22 cellular contexts compared by ENCODE assay signal in the genomic region with DNA sequence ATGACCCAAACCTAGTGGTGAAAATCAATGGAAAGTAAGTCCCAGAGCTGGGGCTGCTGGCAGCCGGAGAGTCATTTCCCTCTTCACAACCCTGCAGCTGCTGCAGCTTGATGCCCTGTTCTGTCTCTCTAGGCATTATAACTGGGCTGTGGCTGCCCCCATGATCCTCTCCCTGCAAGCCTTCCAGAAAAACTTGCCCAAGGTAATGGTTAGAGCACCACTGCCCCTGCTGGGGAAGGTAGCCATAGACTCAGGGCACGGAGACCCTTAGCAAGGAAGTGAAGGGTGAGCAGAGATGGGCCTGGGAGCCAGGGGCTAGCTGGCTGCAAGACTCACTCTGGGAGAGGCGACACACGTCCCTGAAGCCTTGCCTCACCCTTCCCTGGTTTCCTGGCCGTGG. TPM values are rescaled to one million over a fixed set of nuclear protein-coding genes. Genes with fewer than 3 reads are reported as not detected.
A peak's percentile ranks its signal among the peaks of the same experiment; 100 is the strongest.
DNase-seq lines count a peak whose midpoint lies in the region; ATAC-seq, FAIRE-seq and TF ChIP-seq lines count a peak whose summit lies in the region.
"Had no signal": no experiment of that assay in that cellular context is flagged by ENCODE, and none has a peak within 500 bp of the region (broad histone marks: within the 10 kb centered on the region; RNA-seq: fewer than 3 reads in every experiment).

No MANE protein-coding gene starts in this region.

- no peak for FAIRE-seq in K562 (lab: Jason Lieb, UNC)

- CTCF ChIA-PET in IMR-90 (lab: Yijun Ruan, JAX) (no interaction called here), K562 (lab: Yijun Ruan, JAX; ENCODE audit: low intra/inter-chr PET ratio) (no interaction called here)

- no peak overlapping the region for H2AK9ac ChIP-seq in IMR-90 (replicated peaks; ENCODE audit: low read depth, low read length, poor library complexity)

- H3K9me3 ChIP-seq in right cardiac atrium (ENCODE audit: control insufficient read depth, low read length) (no peaks in the 10 kb centered on the region), right atrium auricular region (no peaks in the 10 kb centered on the region), IMR-90 (ENCODE audit: control insufficient read depth, insufficient read depth, low read length) (no peaks in the 10 kb centered on the region), K562 (replicated peaks; ENCODE audit: control insufficient read depth, insufficient read depth, low read depth, low read length) (no peaks in the 10 kb centered on the region), osteoblast (ENCODE audit: low read depth, low read length) (no peaks in the 10 kb centered on the region), H9 (ENCODE audit: control insufficient read depth, low read depth, low read length) (no peaks in the 10 kb centered on the region)
- H3K9me3 ChIP-seq: BE2C had no signal

- TF ChIP-seq RAD21 in IMR-90 (IDR thresholded peaks at IDR 0.05; ENCODE audit: low read length): no peak
- no peak for TF ChIP-seq RAD21 in K562 (CRISPR knock-in tag; conservative IDR thresholded peaks at IDR 0.05 in 1 of 2, IDR thresholded peaks at IDR 0.05 in 1 of 2)

- H4K20me1 ChIP-seq in IMR-90 (ENCODE audit: insufficient read depth, low read length): no peaks in the 10 kb centered on the region
- H4K20me1 ChIP-seq in K562 (replicated peaks; ENCODE audit: control insufficient read depth, insufficient read depth, low read length): no peaks in the 10 kb centered on the region; the same call in 1 of the 2 replicates
- no peaks in the 10 kb centered on the region for H4K20me1 ChIP-seq in osteoblast (ENCODE audit: insufficient read depth, low read length)
- no peaks in the 10 kb centered on the region for H4K20me1 ChIP-seq in H9 (ENCODE audit: control insufficient read depth, insufficient read depth, insufficient read length)

- H3K27ac Mint-ChIP-seq in H9: no peak overlapping the region
- H3K27ac Mint-ChIP-seq: CD4-positive, CD25-positive, alpha-beta regulatory T cell had no signal

- POLR2A ChIA-PET in IMR-90 (lab: Charles Lee; ENCODE audit: unreplicated experiment): no interaction called here
- POLR2A ChIA-PET in K562 (lab: Yijun Ruan, JAX): interaction anchor here (1.7 kb wide), 1 partner anchor 73 kb away, joined by 3 read pairs; no protein-coding TSS in a partner anchor

- no peaks in the 10 kb centered on the region; the same call in 1 of the 2 replicates for H3K9me1 ChIP-seq in IMR-90 (ENCODE audit: insufficient read depth, low read length)
- H3K9me1 ChIP-seq in K562 (ENCODE audit: control insufficient read depth, insufficient read depth, low read length): no peaks in the 10 kb centered on the region

- dilution Hi-C loops in IMR-90 (cut with HindIII; ENCODE audit: low sequenced_read_pairs, unreplicated experiment): no loop called here

- no peak overlapping the region for H3K23ac ChIP-seq in IMR-90 (ENCODE audit: low read depth, low read length)
- no peak overlapping the region for H3K23ac ChIP-seq in H9 (ENCODE audit: insufficient read length, low read depth, low read length)

- ATAC-seq in right cardiac atrium (no peak), IMR-90 (ENCODE audit: low read depth) (no peak), K562 (peak; percentile 28; the same call in 1 of the 3 replicates)

- no peaks in the 10 kb centered on the region for H3K79me1 ChIP-seq in IMR-90 (ENCODE audit: low read depth in 1 of 2, low read length in 2 of 2)
- H3K79me1 ChIP-seq in H9 (ENCODE audit: insufficient read depth, low read depth, low read length, poor library complexity, severe bottlenecking): no peaks in the 10 kb centered on the region

- H4K8ac ChIP-seq in IMR-90 (ENCODE audit: low read depth in 2 of 2, low read length in 2 of 2) (no peak overlapping the region), H9 (replicated peaks; ENCODE audit: insufficient read length, low read depth, low read length) (no peak overlapping the region)

- H2AFZ ChIP-seq in IMR-90 (replicated peaks; ENCODE audit: low read length, poor library complexity) (no peak overlapping the region), K562 (ENCODE audit: low read depth, low read length) (no peak overlapping the region), osteoblast (ENCODE audit: low read length) (no peak overlapping the region), H9 (ENCODE audit: low read length) (no peak overlapping the region)

- H3K4me1 ChIP-seq in right cardiac atrium (ENCODE audit: control insufficient read depth, insufficient read depth, low read length) (no peaks in the 10 kb centered on the region), right atrium auricular region (no peaks in the 10 kb centered on the region), IMR-90 (ENCODE audit: control insufficient read depth, insufficient read depth, low read length) (peaks cover 4% of the 10 kb centered on the region; the same call in 1 of the 2 replicates), K562 (replicated peaks in 1 of 2; ENCODE audit: control insufficient read depth in 2 of 2, insufficient read depth in 2 of 2, low read length in 2 of 2) (peaks cover 0 to 3% of the 10 kb centered on the region in 2 experiments; a peak in 1 of 5 replicates), osteoblast (ENCODE audit: insufficient read depth, low read length) (no peaks in the 10 kb centered on the region), H9 (ENCODE audit: insufficient read depth, low read length) (no peaks in the 10 kb centered on the region)
- H3K4me1 ChIP-seq: BE2C had no signal

- no peak overlapping the region for H4K5ac ChIP-seq in IMR-90 (ENCODE audit: low read depth, low read length)
- no peak overlapping the region for H4K5ac ChIP-seq in H9 (ENCODE audit: insufficient read length, low read depth, low read length)

- H3K4me2 ChIP-seq in IMR-90 (ENCODE audit: low read depth, low read length) (no peak overlapping the region), K562 (ENCODE audit: insufficient read depth, low read length) (no peak overlapping the region), osteoblast (ENCODE audit: insufficient read depth, low read length) (no peak overlapping the region), H9 (ENCODE audit: insufficient read depth, insufficient read length, low read length) (no peak overlapping the region)

- H2BK15ac ChIP-seq in IMR-90 (ENCODE audit: low read depth, low read length) (no peak overlapping the region), H9 (ENCODE audit: low read depth, low read length) (no peak overlapping the region)

- TF ChIP-seq EP300 in K562 (IDR thresholded peaks at IDR 0.05; ENCODE audit: low read length): no peak

- BruUV-seq in IMR-90 (replicated peaks; lab: Mats Ljungman, UMichigan) (no TSS peak), K562 (replicated peaks; lab: Mats Ljungman, UMichigan) (no TSS peak)

- H2BK120ac ChIP-seq in IMR-90 (ENCODE audit: low read depth, low read length): no peak overlapping the region
- no peak overlapping the region for H2BK120ac ChIP-seq in H9 (ENCODE audit: low read depth, low read length, poor library complexity, severe bottlenecking)

- 82% methylated on average over 5 of the region's 5 CpGs for WGBS in right cardiac atrium
- 72% methylated on average over 3 of the region's 5 CpGs; no CpG with 5 or more reads in 1 of the 2 experiments for WGBS in IMR-90 (ENCODE audit: extremely low coverage in 2 of 2, insufficient read length in 1 of 2), 2 experiments
- WGBS in K562 (ENCODE audit: insufficient coverage, low coverage, missing lambda C conversion rate): 51% methylated on average over 5 of the region's 5 CpGs
- no CpG with 5 or more reads among the region's 5 CpGs for WGBS in H9 (ENCODE audit: extremely low coverage, insufficient read length, low lambda C conversion rate)

- H3K23me2 ChIP-seq in H9 (ENCODE audit: insufficient read length, low read depth, low read length, poor library complexity, severe bottlenecking): no peaks in the 10 kb centered on the region

- H3K14ac ChIP-seq in IMR-90 (replicated peaks; ENCODE audit: low read depth, low read length): 0 out of 2 replicates have a peak overlapping the region, but pooled peaks have one; percentile 41
- no peak overlapping the region for H3K14ac ChIP-seq in H9 (ENCODE audit: insufficient read depth, low read length)

- H3K4me1 Mint-ChIP-seq in H9: no peaks in the 10 kb centered on the region
- H3K4me1 Mint-ChIP-seq: CD4-positive, CD25-positive, alpha-beta regulatory T cell had no signal

- H3K18ac ChIP-seq in IMR-90 (ENCODE audit: low read depth, low read length) (no peak overlapping the region), H9 (ENCODE audit: insufficient read length, low read depth, low read length) (no peak overlapping the region)

- H3K36me3 ChIP-seq in right atrium auricular region: peaks cover 34% of the 10 kb centered on the region
- no peaks in the 10 kb centered on the region; the same call in 1 of the 2 replicates for H3K36me3 ChIP-seq in IMR-90 (ENCODE audit: control insufficient read depth, insufficient read depth, low read length)
- H3K36me3 ChIP-seq in K562 (ENCODE audit: control insufficient read depth, insufficient read depth, low read length): peaks cover 2% of the 10 kb centered on the region; the same call in 1 of the 3 replicates
- peaks cover 11% of the 10 kb centered on the region for H3K36me3 ChIP-seq in osteoblast (ENCODE audit: insufficient read depth, low read length)
- H3K36me3 ChIP-seq: BE2C had no signal

- no peak overlapping the region for H2BK5ac ChIP-seq in IMR-90 (ENCODE audit: low read depth, low read length, poor library complexity, severe bottlenecking)
- H2BK5ac ChIP-seq in H9 (ENCODE audit: insufficient read length, low read length): no peak overlapping the region

- H3K9me3 Mint-ChIP-seq in H9: no peaks in the 10 kb centered on the region; a peak in 1 of 5 replicates
- H3K9me3 Mint-ChIP-seq: CD4-positive, CD25-positive, alpha-beta regulatory T cell had no signal

- no peaks in the 10 kb centered on the region for H3K27me3 Mint-ChIP-seq in H9 (ENCODE audit: low read depth)
- H3K27me3 Mint-ChIP-seq: CD4-positive, CD25-positive, alpha-beta regulatory T cell had no signal

- intact Hi-C loops in right cardiac atrium (cut with DNase I): no loop called here
- intact Hi-C loops in IMR-90 (cut with micrococcal nuclease): no loop called here
- intact Hi-C loops in K562 (cut with micrococcal nuclease): no loop called here

- in situ Hi-C loops in IMR-90 (cut with MboI; ENCODE audit: low sequenced_read_pairs): no loop called here
- in situ Hi-C loops in K562 (cut with MboI): no loop called here

- H3K56ac ChIP-seq in IMR-90 (ENCODE audit: extremely low read depth, insufficient read depth, low read length) (no peak overlapping the region), H9 (ENCODE audit: insufficient read length, low read depth, low read length) (no peak overlapping the region)

- TF ChIP-seq CTCF in right atrium auricular region (IDR thresholded peaks at IDR 0.05) (no peak), IMR-90 (conservative IDR thresholded peaks at IDR 0.05; ENCODE audit: low read depth, low read length) (no peak), K562 (IDR thresholded peaks at IDR 0.05 in 2 of 3, conservative IDR thresholded peaks at IDR 0.05 in 1 of 3; ENCODE audit: insufficient read depth in 2 of 3, low read depth in 1 of 3, low read length in 3 of 3) (peak in 2 of 3 experiments; percentile 2 to 21; a peak in 1 of 6 replicates), osteoblast (IDR thresholded peaks at IDR 0.05; ENCODE audit: extremely low read depth, low read depth, low read length) (no peak), H9 (conservative IDR thresholded peaks at IDR 0.05) (no peak; the same call in 2 of the 3 replicates)

- H3T11ph ChIP-seq in H9 (ENCODE audit: low read length): no peak overlapping the region

- H3K4ac ChIP-seq in IMR-90 (ENCODE audit: low read depth, low read length) (no peak overlapping the region), H9 (ENCODE audit: low read depth, low read length) (no peak overlapping the region)

- H3K79me2 ChIP-seq in K562 (ENCODE audit: control insufficient read depth, insufficient read depth, low read length) (no peaks in the 10 kb centered on the region), osteoblast (ENCODE audit: insufficient read depth, low read length) (no peaks in the 10 kb centered on the region), H9 (ENCODE audit: insufficient read depth, low read length) (no peaks in the 10 kb centered on the region)

- no peaks in the 10 kb centered on the region for H3K27me3 ChIP-seq in right cardiac atrium (ENCODE audit: control insufficient read depth, insufficient read depth)
- H3K27me3 ChIP-seq in right atrium auricular region: no peaks in the 10 kb centered on the region
- H3K27me3 ChIP-seq in IMR-90 (ENCODE audit: control insufficient read depth, insufficient read depth, low read length): no peaks in the 10 kb centered on the region
- H3K27me3 ChIP-seq in K562 (ENCODE audit: control insufficient read depth in 2 of 2, insufficient read depth in 2 of 2, low read length in 2 of 2): no peaks in the 10 kb centered on the region
- no peaks in the 10 kb centered on the region for H3K27me3 ChIP-seq in osteoblast (ENCODE audit: insufficient read depth, low read length)
- no peaks in the 10 kb centered on the region for H3K27me3 ChIP-seq in H9 (ENCODE audit: insufficient read depth, low read length)
- H3K27me3 ChIP-seq: BE2C had no signal

- no peak overlapping the region for H3K4me3 ChIP-seq in right cardiac atrium (ENCODE audit: low read length)
- no peak overlapping the region for H3K4me3 ChIP-seq in right atrium auricular region
- no peak overlapping the region for H3K4me3 ChIP-seq in IMR-90 (ENCODE audit: insufficient read depth, low read depth, low read length)
- no peak overlapping the region for H3K4me3 ChIP-seq in K562
- H3K4me3 ChIP-seq in osteoblast (ENCODE audit: insufficient read depth, low read length): no peak overlapping the region

- H3K4me3 Mint-ChIP-seq in H9: no peak overlapping the region
- H3K4me3 Mint-ChIP-seq: CD4-positive, CD25-positive, alpha-beta regulatory T cell had no signal

- DNase-seq in right cardiac atrium (peak in 2 of 3 donors; percentile 13 to 17), right atrium auricular region (ENCODE audit: low spot score) (no peak), IMR-90 (no peak), K562 (ENCODE audit: extremely low read depth in 1 of 4, low spot score in 3 of 4) (no peak), osteoblast (ENCODE audit: insufficient read length, low spot score, missing footprints) (peak; percentile 36), NCI-H524 (lab: John Stamatoyannopoulos, UW) (no peak), amniotic stem cell (lab: John Stamatoyannopoulos, UW) (no peak), H9 (no peak)
- DNase-seq: BE2C; CD4-positive, CD25-positive, alpha-beta regulatory T cell; COR-L47; DMS153; NCI-H1092; NCI-H1436 treated with DMSO at 0.1 percent for 48 hours; NCI-H2029 treated with DMSO at 0.1 percent for 48 hours; NCI-H446 treated with DMSO at 0.1 percent for 48 hours; PC-3; RPMI8226; SIG-M5; T-helper 1 cell had no signal

- H3K9ac ChIP-seq in IMR-90 (ENCODE audit: low read depth, low read length) (no peak overlapping the region), K562 (ENCODE audit: insufficient read depth in 1 of 2, low read depth in 2 of 2, low read length in 2 of 2) (no peak overlapping the region), H9 (ENCODE audit: extremely low read depth, insufficient read length, low read length) (no peak overlapping the region)

- H2AK5ac ChIP-seq in IMR-90 (ENCODE audit: low read depth, low read length) (no peak overlapping the region), H9 (ENCODE audit: insufficient read length, low read length) (no peak overlapping the region)

- no peak overlapping the region for H4K91ac ChIP-seq in IMR-90 (ENCODE audit: insufficient read depth, low read depth, low read length)
- no peak overlapping the region for H4K91ac ChIP-seq in H9 (ENCODE audit: insufficient read length, low read depth, low read length)

- H2BK12ac ChIP-seq in H9 (ENCODE audit: insufficient read length, low read depth, low read length): no peak overlapping the region

- H3K36me3 Mint-ChIP-seq in H9 (ENCODE audit: insufficient read depth in 1 of 3, low read depth in 3 of 3): peaks cover 0 to 4% (median 0%) of the 10 kb centered on the region in 3 experiments; a peak in 3 of 7 replicates
- H3K36me3 Mint-ChIP-seq: CD4-positive, CD25-positive, alpha-beta regulatory T cell had no signal

- TF ChIP-seq POLR2A in IMR-90 (IDR thresholded peaks at IDR 0.05; ENCODE audit: low read depth, low read length) (no peak), K562 (conservative IDR thresholded peaks at IDR 0.05) (no peak)

- H2BK20ac ChIP-seq in IMR-90 (ENCODE audit: low read depth, low read length) (no peak overlapping the region), H9 (ENCODE audit: low read depth, low read length, poor library complexity, severe bottlenecking) (no peak overlapping the region)

- H3K27ac ChIP-seq in right cardiac atrium (ENCODE audit: low read length): no peak overlapping the region
- no peak overlapping the region for H3K27ac ChIP-seq in right atrium auricular region
- H3K27ac ChIP-seq in IMR-90 (ENCODE audit: insufficient read depth, low read length): no peak overlapping the region
- H3K27ac ChIP-seq in K562 (ENCODE audit: extremely low read depth, low read depth, low read length): no peak overlapping the region
- H3K27ac ChIP-seq in osteoblast (ENCODE audit: low read depth, low read length): no peak overlapping the region
- H3K27ac ChIP-seq in H9 (ENCODE audit: insufficient read length, low read depth, low read length): no peak overlapping the region

RNA-seq across cellular contexts. Expression of a gene that starts 12.0 kb away (rescaled TPM):
- total RNA-seq in right cardiac atrium (10 to 100 TPM in 3 of 4 donors, 1 to 10 TPM in 1; 9.3 to 14.8 (median 13.2) TPM), right atrium auricular region (10 to 100 TPM in 1 of 2 donors, 1 to 10 TPM in 1; 9.7 to 13.7 TPM), IMR-90 (2012; rRNA removed) (1.7 and 2.3 TPM in 2 replicates), K562 (2014; rRNA removed) (6.0 and 8.8 TPM in 2 replicates), K562 (2014; rRNA removed; fragmentation: Illumina TruSeq; extraction: Trizol) (2.3 and 2.4 TPM in 2 replicates), K562 (2015; rRNA removed; fragmentation: Illumina TruSeq; extraction: Trizol) (4.6 and 5.9 TPM in 2 replicates), K562 (2021) (6.9 and 7.9 TPM in 2 replicates), osteoblast (9.0 and 10.3 TPM in 2 replicates), H9 (2021) (3.8 and 4.2 TPM in 2 replicates)
- polyA plus RNA-seq in right cardiac atrium (18.2 TPM), IMR-90 (2012; rRNA removed) (6.1 and 8.3 TPM in 2 replicates), K562 (2011; rRNA removed) (5.8 and 11.5 TPM in 2 replicates), K562 (2014; fragmentation: Illumina TruSeq; extraction: Trizol) (7.9 and 9.1 TPM in 2 replicates), K562 (2014; fragmentation: Nextera tagmentation; extraction: Ambion mirVana) (1 to 10 TPM; 2.2 to 5.0 TPM), K562 (2014; rRNA removed) (10.4 and 12.0 TPM in 2 replicates)
- 1.7 and 3.0 TPM in 2 replicates for polyA plus RNA-seq in IMR-90 (2012; cell fraction: cytosol; rRNA removed)
- 52.7 and 87.4 TPM in 2 replicates for polyA plus RNA-seq in IMR-90 (2012; cell fraction: nucleus; rRNA removed; ENCODE audit: low replicate concordance)
- total RNA-seq in K562 (2011; cell fraction: chromatin; rRNA removed; ENCODE audit: low replicate concordance): 32.2 and 89.1 TPM in 2 replicates
- 46.2 and 48.0 TPM in 2 replicates for total RNA-seq in K562 (2011; cell fraction: nucleolus; rRNA removed)
- total RNA-seq in K562 (2011; cell fraction: nucleoplasm; rRNA removed): 28.4 and 33.2 TPM in 2 replicates
- polyA plus RNA-seq in K562 (2011; cell fraction: cytosol; rRNA removed): 3.8 and 4.3 TPM in 2 replicates
- polyA plus RNA-seq in K562 (2011; cell fraction: nucleus; rRNA removed): 83.5 and 84.6 TPM in 2 replicates
- polyA plus RNA-seq in K562 (2012): 6.9 and 15.9 TPM in 2 replicates
- polyA minus RNA-seq in K562 (2011; rRNA and poly(A)+ RNA removed): 1.7 and 3.8 TPM in 2 replicates
- polyA minus RNA-seq in K562 (2011; cell fraction: cytosol; rRNA and poly(A)+ RNA removed): 1.1 and 4.9 TPM in 2 replicates
- 11.7 and 13.7 TPM in 2 replicates for polyA minus RNA-seq in K562 (2011; cell fraction: nucleus; rRNA and poly(A)+ RNA removed)

RNA-seq across cellular contexts. Expression of a gene that starts 14.0 kb away (rescaled TPM):
- total RNA-seq in right cardiac atrium (1 to 10 TPM; 2.1 to 7.4 (median 5.5) TPM), right atrium auricular region (1 to 10 TPM; 1.8 to 4.9 TPM), IMR-90 (2012; rRNA removed) (under 0.01 TPM in 2 replicates), K562 (2014; rRNA removed) (not detected in 2 replicates), K562 (2014; rRNA removed; fragmentation: Illumina TruSeq; extraction: Trizol) (not detected in 2 replicates), K562 (2015; rRNA removed; fragmentation: Illumina TruSeq; extraction: Trizol) (not detected in 2 replicates), K562 (2021) (not detected in 2 replicates), osteoblast (not detected in 2 replicates), H9 (2021) (5.9 and 6.7 TPM in 2 replicates)
- polyA plus RNA-seq in right cardiac atrium (4.3 TPM), IMR-90 (2012; rRNA removed) (0.07 and 0.16 TPM in 2 replicates), K562 (2011; rRNA removed) (not detected in 2 replicates), K562 (2014; fragmentation: Illumina TruSeq; extraction: Trizol) (not detected in 2 replicates), K562 (2014; fragmentation: Nextera tagmentation; extraction: Ambion mirVana) (under 1 TPM in 1 of 2 experiments, not detected in 1; 0.07 TPM), K562 (2014; rRNA removed) (0.01 TPM in 1 of 2 replicates, not detected in the other)
- polyA plus RNA-seq in IMR-90 (2012; cell fraction: cytosol; rRNA removed): 0.04 and 0.15 TPM in 2 replicates
- polyA plus RNA-seq in IMR-90 (2012; cell fraction: nucleus; rRNA removed; ENCODE audit: low replicate concordance): 0.02 and 0.10 TPM in 2 replicates
- not detected in 2 replicates for total RNA-seq in K562 (2011; cell fraction: chromatin; rRNA removed; ENCODE audit: low replicate concordance)
- not detected in 2 replicates for total RNA-seq in K562 (2011; cell fraction: nucleolus; rRNA removed)
- not detected in 2 replicates for total RNA-seq in K562 (2011; cell fraction: nucleoplasm; rRNA removed)
- not detected in 2 replicates for polyA plus RNA-seq in K562 (2011; cell fraction: cytosol; rRNA removed)
- polyA plus RNA-seq in K562 (2011; cell fraction: nucleus; rRNA removed): not detected in 2 replicates
- 0.03 and 0.14 TPM in 2 replicates for polyA plus RNA-seq in K562 (2012)
- polyA minus RNA-seq in K562 (2011; rRNA and poly(A)+ RNA removed): not detected in 2 replicates
- not detected in 2 replicates for polyA minus RNA-seq in K562 (2011; cell fraction: cytosol; rRNA and poly(A)+ RNA removed)
- polyA minus RNA-seq in K562 (2011; cell fraction: nucleus; rRNA and poly(A)+ RNA removed): not detected in 2 replicates
- total RNA-seq: A172; CD4-positive, CD25-positive, alpha-beta regulatory T cell; MCF 10A; PC-3 had no signal
- polyA plus RNA-seq: CD4-positive, CD25-positive, alpha-beta regulatory T cell had no signal

RNA-seq across cellular contexts. Expression of a gene that starts 35.1 kb away (rescaled TPM):
- total RNA-seq in right cardiac atrium: 10 to 100 TPM; 32.5 to 39.7 (median 35.6) TPM
- polyA plus RNA-seq in right cardiac atrium: 11.6 TPM
- 10 to 100 TPM; 23.8 to 25.7 TPM for total RNA-seq in right atrium auricular region
- 28.0 and 28.3 TPM in 2 replicates for total RNA-seq in IMR-90 (2012; rRNA removed)
- polyA plus RNA-seq in IMR-90 (2012; rRNA removed): 22.0 and 25.0 TPM in 2 replicates
- 11.2 and 16.4 TPM in 2 replicates for polyA plus RNA-seq in IMR-90 (2012; cell fraction: cytosol; rRNA removed)
- polyA plus RNA-seq in IMR-90 (2012; cell fraction: nucleus; rRNA removed; ENCODE audit: low replicate concordance): 13.8 and 21.1 TPM in 2 replicates
- total RNA-seq in K562 (2011; cell fraction: chromatin; rRNA removed; ENCODE audit: low replicate concordance): 11.4 and 16.1 TPM in 2 replicates
- 5.2 and 6.6 TPM in 2 replicates for total RNA-seq in K562 (2011; cell fraction: nucleolus; rRNA removed)
- total RNA-seq in K562 (2011; cell fraction: nucleoplasm; rRNA removed): 9.6 and 10.9 TPM in 2 replicates
- 3.7 and 6.0 TPM in 2 replicates for total RNA-seq in K562 (2014; rRNA removed)
- 6.9 and 7.1 TPM in 2 replicates for total RNA-seq in K562 (2014; rRNA removed; fragmentation: Illumina TruSeq; extraction: Trizol)
- 5.5 and 6.1 TPM in 2 replicates for total RNA-seq in K562 (2015; rRNA removed; fragmentation: Illumina TruSeq; extraction: Trizol)
- total RNA-seq in K562 (2021): 14.6 and 14.8 TPM in 2 replicates
- 4.9 and 5.7 TPM in 2 replicates for polyA plus RNA-seq in K562 (2011; rRNA removed)
- polyA plus RNA-seq in K562 (2011; cell fraction: cytosol; rRNA removed): 4.1 and 4.4 TPM in 2 replicates
- polyA plus RNA-seq in K562 (2011; cell fraction: nucleus; rRNA removed): 5.9 and 6.0 TPM in 2 replicates
- polyA plus RNA-seq in K562 (2012): 4.7 and 4.8 TPM in 2 replicates
- 7.4 and 7.9 TPM in 2 replicates for polyA plus RNA-seq in K562 (2014; fragmentation: Illumina TruSeq; extraction: Trizol)
- 1 to 10 TPM in 1 of 2 experiments, under 1 TPM in 1; 0.80 to 1.4 TPM for polyA plus RNA-seq in K562 (2014; fragmentation: Nextera tagmentation; extraction: Ambion mirVana)
- 3.5 and 4.6 TPM in 2 replicates for polyA plus RNA-seq in K562 (2014; rRNA removed)
- 9.0 and 10.6 TPM in 2 replicates for polyA minus RNA-seq in K562 (2011; rRNA and poly(A)+ RNA removed)
- polyA minus RNA-seq in K562 (2011; cell fraction: cytosol; rRNA and poly(A)+ RNA removed): 4.0 and 5.6 TPM in 2 replicates
- polyA minus RNA-seq in K562 (2011; cell fraction: nucleus; rRNA and poly(A)+ RNA removed): 4.0 and 6.7 TPM in 2 replicates
- 35.4 and 36.6 TPM in 2 replicates for total RNA-seq in osteoblast
- total RNA-seq in H9 (2021): 2.9 and 4.4 TPM in 2 replicates

Comparison
In these comparisons a context has a peak if more than half of its experiments do, and no peak if none do; other contexts are left out.
1. DNase-seq: peak in right cardiac atrium (2 of 3) and osteoblast (single experiment); none in right atrium auricular region (single experiment), IMR-90 (single experiment), K562 (0 of 4), NCI-H524 (0 of 2), amniotic stem cell (single experiment) and H9 (single experiment).
2. CTCF ChIP-seq: peak in K562 (2 of 3); none in right atrium auricular region (0 of 2), IMR-90 (single experiment), osteoblast (single experiment) and H9 (single experiment).